In genomic region chr5:174840435-174840834, GRCh38 we compare ENCODE assay signal across 1 cellular context.
TF ChIP-seq lines count a peak whose summit lies in the region.

No MANE protein-coding gene starts in this region.

TF ChIP-seq in GM23338, 12 proteins besides CTCF, POLR2A, EP300 and RAD21 (continued from another document):
- TF ChIP-seq ZNF331 (CRISPR knock-in tag; IDR thresholded peaks at IDR 0.05; ENCODE audit: low read depth) (no peak), JUNB (IDR thresholded peaks at IDR 0.05; ENCODE audit: unreplicated experiment) (no peak), EZH2phosphoT487 (IDR thresholded peaks at IDR 0.05; ENCODE audit: unreplicated experiment) (no peak), STAT1 (IDR thresholded peaks at IDR 0.05; ENCODE audit: unreplicated experiment) (no peak), CREB1 (CRISPR knock-in tag; IDR thresholded peaks at IDR 0.05; ENCODE audit: low read depth) (no peak), EZH2 (IDR thresholded peaks at IDR 0.05; ENCODE audit: low read depth, unreplicated experiment) (no peak)
- TF ChIP-seq, protein P1, sequence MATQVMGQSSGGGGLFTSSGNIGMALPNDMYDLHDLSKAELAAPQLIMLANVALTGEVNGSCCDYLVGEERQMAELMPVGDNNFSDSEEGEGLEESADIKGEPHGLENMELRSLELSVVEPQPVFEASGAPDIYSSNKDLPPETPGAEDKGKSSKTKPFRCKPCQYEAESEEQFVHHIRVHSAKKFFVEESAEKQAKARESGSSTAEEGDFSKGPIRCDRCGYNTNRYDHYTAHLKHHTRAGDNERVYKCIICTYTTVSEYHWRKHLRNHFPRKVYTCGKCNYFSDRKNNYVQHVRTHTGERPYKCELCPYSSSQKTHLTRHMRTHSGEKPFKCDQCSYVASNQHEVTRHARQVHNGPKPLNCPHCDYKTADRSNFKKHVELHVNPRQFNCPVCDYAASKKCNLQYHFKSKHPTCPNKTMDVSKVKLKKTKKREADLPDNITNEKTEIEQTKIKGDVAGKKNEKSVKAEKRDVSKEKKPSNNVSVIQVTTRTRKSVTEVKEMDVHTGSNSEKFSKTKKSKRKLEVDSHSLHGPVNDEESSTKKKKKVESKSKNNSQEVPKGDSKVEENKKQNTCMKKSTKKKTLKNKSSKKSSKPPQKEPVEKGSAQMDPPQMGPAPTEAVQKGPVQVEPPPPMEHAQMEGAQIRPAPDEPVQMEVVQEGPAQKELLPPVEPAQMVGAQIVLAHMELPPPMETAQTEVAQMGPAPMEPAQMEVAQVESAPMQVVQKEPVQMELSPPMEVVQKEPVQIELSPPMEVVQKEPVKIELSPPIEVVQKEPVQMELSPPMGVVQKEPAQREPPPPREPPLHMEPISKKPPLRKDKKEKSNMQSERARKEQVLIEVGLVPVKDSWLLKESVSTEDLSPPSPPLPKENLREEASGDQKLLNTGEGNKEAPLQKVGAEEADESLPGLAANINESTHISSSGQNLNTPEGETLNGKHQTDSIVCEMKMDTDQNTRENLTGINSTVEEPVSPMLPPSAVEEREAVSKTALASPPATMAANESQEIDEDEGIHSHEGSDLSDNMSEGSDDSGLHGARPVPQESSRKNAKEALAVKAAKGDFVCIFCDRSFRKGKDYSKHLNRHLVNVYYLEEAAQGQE (IDR thresholded peaks at IDR 0.05; ENCODE audit: unreplicated experiment): no peak
